Comparison of ENCODE assay signal across 33 cellular contexts in the genomic region with DNA sequence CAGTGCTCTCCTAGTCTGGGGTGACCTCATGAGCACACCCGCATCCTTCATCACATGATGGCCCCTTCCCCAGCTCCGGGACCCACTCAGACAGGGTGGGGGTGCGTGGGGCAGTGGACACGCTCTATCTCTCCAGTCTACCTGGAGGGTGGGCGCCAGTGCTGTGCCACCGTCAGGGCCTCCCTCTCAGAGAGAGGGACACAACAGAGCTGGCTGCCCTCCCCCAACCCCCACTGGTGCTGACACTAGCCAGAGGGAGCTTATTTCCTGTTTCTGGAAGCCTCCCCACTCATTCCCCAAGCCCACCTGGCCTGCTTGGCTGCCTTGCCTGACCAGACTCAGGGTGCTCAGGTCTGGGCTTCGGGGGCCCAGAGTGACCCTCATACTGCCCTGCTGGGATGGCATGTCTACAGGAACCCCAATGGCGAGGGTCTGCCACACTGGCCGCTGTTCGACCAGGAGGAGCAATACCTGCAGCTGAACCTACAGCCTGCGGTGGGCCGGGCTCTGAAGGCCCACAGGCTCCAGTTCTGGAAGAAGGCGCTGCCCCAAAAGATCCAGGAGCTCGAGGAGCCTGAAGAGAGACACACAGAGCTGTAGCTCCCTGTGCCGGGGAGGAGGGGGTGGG. TPM values are rescaled to one million over a fixed set of nuclear protein-coding genes. Genes with fewer than 3 reads are reported as not detected.
"Had no signal": no experiment of that assay in that cellular context is flagged by ENCODE, and none has a peak within 500 bp of the region (broad histone marks: within the 10 kb centered on the region; RNA-seq: fewer than 3 reads in every experiment).

No MANE protein-coding gene starts in this region.

- ATAC-seq: esophagus mucosa; gastrocnemius medialis; left ventricle myocardium superior; lower lobe of right lung; naive thymus-derived CD8-positive, alpha-beta T cell; pancreas; sciatic nerve had no signal

- H3K4me2 ChIP-seq: smooth muscle cell had no signal

- H3K27me3 ChIP-seq: dorsolateral prefrontal cortex, gastrocnemius medialis, pancreas, thyroid gland, vagina had no signal

- DNase-seq: dorsolateral prefrontal cortex; effector CD4-positive, alpha-beta T cell; endodermal cell; foreskin fibroblast; gastrocnemius medialis; head of caudate nucleus; left ventricle myocardium superior; lower lobe of right lung; nephron progenitor cell; nucleus accumbens; stimulated activated CD4-positive, alpha-beta T cell treated with anti-CD3 and anti-CD28 coated beads, Interleukin-12 subunit alpha, Interleukin-12 subunit beta, amount 100 ng/mL, for 4 hours; stimulated activated CD4-positive, alpha-beta T cell treated with anti-CD3 and anti-CD28 coated beads, Interleukin-1b, Interleukin-23, amount 100 ng/mL, for 48 hours; stimulated activated CD4-positive, alpha-beta T cell treated with anti-CD3 and anti-CD28 coated beads, Interleukin-4, amount 100 ng/mL, for 1 hour; stimulated activated CD8-positive, alpha-beta memory T cell treated with anti-CD3 and anti-CD28 coated beads, Interleukin-4, amount 100 ng/mL, for 48 hours; stimulated activated naive CD4-positive, alpha-beta T cell treated with Interleukin-2 at 50 U/mL for 16 hours; stomach; thyroid gland; trophoblast cell had no signal

- H3K4me3 ChIP-seq: dorsolateral prefrontal cortex, gastrocnemius medialis, lower lobe of right lung, pancreas, smooth muscle cell, stomach, thyroid gland, vagina had no signal

- H3K9me3 ChIP-seq: gastrocnemius medialis, lower lobe of right lung, pancreas, stomach, thyroid gland, vagina had no signal

- FAIRE-seq: colon, keratinocyte, pancreas had no signal

- H3K27ac ChIP-seq: dorsolateral prefrontal cortex, epithelial cell of prostate, gastrocnemius medialis, lower lobe of right lung, pancreas, stomach, thyroid gland, vagina had no signal

RNA-seq across cellular contexts. Expression of a gene that starts 17.5 kb away (rescaled TPM):
- total RNA-seq: smooth muscle cell had no signal
- polyA plus RNA-seq: naive thymus-derived CD8-positive, alpha-beta T cell had no signal

RNA-seq across cellular contexts. Expression of a gene that starts 18.2 kb away (rescaled TPM):
- polyA plus RNA-seq: naive thymus-derived CD8-positive, alpha-beta T cell had no signal

RNA-seq across cellular contexts. Expression of a gene that starts 24.9 kb away (rescaled TPM):
- total RNA-seq: endodermal cell; glomerular endothelial cell; left ventricle myocardium superior; lower lobe of right lung; mesenteric fat pad; naive thymus-derived CD8-positive, alpha-beta T cell; pancreas; posterior vena cava; sciatic nerve; smooth muscle cell; subcutaneous adipose tissue; temporal lobe; ureter had no signal
- polyA plus RNA-seq: naive thymus-derived CD8-positive, alpha-beta T cell; pancreas; smooth muscle cell had no signal
